ENCODE assay signal across 24 cellular contexts in genomic region chr10:127194598-127194997, GRCh38. TPM values are rescaled to one million over a fixed set of nuclear protein-coding genes. Genes with fewer than 3 reads are reported as not detected.
DNase-seq lines count a peak whose midpoint lies in the region; ATAC-seq and TF ChIP-seq lines count a peak whose summit lies in the region.
"Had no signal": no experiment of that assay in that cellular context is flagged by ENCODE, and none has a peak within 500 bp of the region (broad histone marks: within the 10 kb centered on the region; RNA-seq: fewer than 3 reads in every experiment).

No MANE protein-coding gene starts in this region.

- H3K18ac ChIP-seq in mesendoderm (ENCODE audit: low read length): no peak overlapping the region

- peaks cover 24% of the 10 kb centered on the region for H3K4me1 Mint-ChIP-seq in WTC11
- peaks cover 8% of the 10 kb centered on the region for H3K4me1 Mint-ChIP-seq in endodermal cell
- no peaks in the 10 kb centered on the region for H3K4me1 Mint-ChIP-seq in activated T-helper 1 cell treated with anti-CD3 and anti-CD28 coated beads, Interleukin-12 subunit alpha, Interleukin-12 subunit beta, Interleukin-2, Interleukin-4 antibody, amounts not matched to agents 30 ng/mL and 10 ng/mL and 1 ng/mL, durations not matched to agents 14 hours and 24 hours and 36 hours (ENCODE audit: low read depth)
- H3K4me1 Mint-ChIP-seq: stimulated activated naive CD8-positive, alpha-beta T cell treated with anti-CD3 and anti-CD28 coated beads, Interleukin-15, amount 100 ng/mL, for 72 hours had no signal

- H2AK5ac ChIP-seq in mesendoderm (ENCODE audit: low read length): no peak overlapping the region

- no peaks in the 10 kb centered on the region for H3K36me3 ChIP-seq in endodermal cell (ENCODE audit: control insufficient read depth, insufficient read depth, low read length)
- H3K36me3 ChIP-seq in mesendoderm (ENCODE audit: control insufficient read depth, insufficient read depth, low read length): no peaks in the 10 kb centered on the region
- H3K36me3 ChIP-seq in smooth muscle cell (ENCODE audit: low read depth): no peaks in the 10 kb centered on the region
- H3K36me3 ChIP-seq: heart left ventricle, upper lobe of left lung had no signal

- H3K9me3 ChIP-seq in endodermal cell (ENCODE audit: control insufficient read depth, low read length) (no peaks in the 10 kb centered on the region), smooth muscle cell (replicated peaks; ENCODE audit: low read depth) (no peaks in the 10 kb centered on the region)
- H3K9me3 ChIP-seq: heart left ventricle, upper lobe of left lung had no signal

- ATAC-seq in WTC11 (peak; percentile 6), HG03097 (IDR thresholded peaks at IDR 0.05; ENCODE audit: low FRiP score, unreplicated experiment) (no peak)
- ATAC-seq: HepG2; stimulated activated naive CD8-positive, alpha-beta T cell treated with anti-CD3 and anti-CD28 coated beads, Interleukin-15, amount 100 ng/mL, for 72 hours had no signal

- H3K27me3 Mint-ChIP-seq in WTC11 (ENCODE audit: low read depth): peaks cover 36% of the 10 kb centered on the region
- peaks cover 39% of the 10 kb centered on the region for H3K27me3 Mint-ChIP-seq in endodermal cell (ENCODE audit: insufficient read depth)
- peaks cover 32% of the 10 kb centered on the region for H3K27me3 Mint-ChIP-seq in activated T-helper 1 cell treated with anti-CD3 and anti-CD28 coated beads, Interleukin-12 subunit alpha, Interleukin-12 subunit beta, Interleukin-2, Interleukin-4 antibody, amounts not matched to agents 30 ng/mL and 10 ng/mL and 1 ng/mL, durations not matched to agents 14 hours and 24 hours and 36 hours (ENCODE audit: insufficient read depth)

- no peak overlapping the region for H3K4me3 ChIP-seq in endodermal cell (ENCODE audit: low read length)
- no peak overlapping the region for H3K4me3 ChIP-seq in mesendoderm (ENCODE audit: low read length)
- H3K4me3 ChIP-seq in smooth muscle cell: no peak overlapping the region

- peaks cover 42% of the 10 kb centered on the region for H3K27me3 ChIP-seq in endodermal cell (ENCODE audit: control insufficient read depth, insufficient read depth, low read length, poor library complexity, severe bottlenecking)
- no peaks in the 10 kb centered on the region for H3K27me3 ChIP-seq in mesendoderm (ENCODE audit: insufficient read depth, low read length, poor library complexity)
- peaks cover 25% of the 10 kb centered on the region for H3K27me3 ChIP-seq in smooth muscle cell (ENCODE audit: low read depth)

- H3K23ac ChIP-seq in mesendoderm (ENCODE audit: low read length): no peak overlapping the region

- no peaks in the 10 kb centered on the region for H3K9me3 Mint-ChIP-seq in WTC11
- no peaks in the 10 kb centered on the region for H3K9me3 Mint-ChIP-seq in endodermal cell
- H3K9me3 Mint-ChIP-seq in activated T-helper 1 cell treated with anti-CD3 and anti-CD28 coated beads, Interleukin-12 subunit alpha, Interleukin-12 subunit beta, Interleukin-2, Interleukin-4 antibody, amounts not matched to agents 30 ng/mL and 10 ng/mL and 1 ng/mL, durations not matched to agents 14 hours and 24 hours and 36 hours: no peaks in the 10 kb centered on the region
- H3K9me3 Mint-ChIP-seq: activated naive CD4-positive, alpha-beta T cell treated with anti-CD3 and anti-CD28 coated beads for 36 hours; activated T-cell treated with anti-CD3 and anti-CD28 coated beads, Interleukin-2, amount 50 U/mL, for 4 hours; naive B cell; stimulated activated naive CD8-positive, alpha-beta T cell treated with anti-CD3 and anti-CD28 coated beads, Interleukin-15, amount 100 ng/mL, for 72 hours had no signal

- peak overlapping the region; percentile 59 for H3K4me2 ChIP-seq in mesendoderm (ENCODE audit: low read length)
- H3K4me2 ChIP-seq in smooth muscle cell: peak overlapping the region; percentile 96

- H3K4me1 ChIP-seq in endodermal cell (ENCODE audit: control insufficient read depth, insufficient read depth, low read length) (peaks cover 6% of the 10 kb centered on the region), mesendoderm (ENCODE audit: control insufficient read depth, low read depth, low read length) (no peaks in the 10 kb centered on the region), smooth muscle cell (ENCODE audit: low read depth) (peaks cover 13% of the 10 kb centered on the region)

- H2BK5ac ChIP-seq in mesendoderm (ENCODE audit: low read length): no peak overlapping the region

- POLR2A ChIA-PET in WTC11 (lab: Charles Lee): no interaction called here

- no peak overlapping the region for H2AFZ ChIP-seq in smooth muscle cell (ENCODE audit: low read depth)
- H2AFZ ChIP-seq: parathyroid adenoma had no signal

- H3F3A ChIP-seq in smooth muscle cell (ENCODE audit: low read depth): no peaks in the 10 kb centered on the region

- H3K27ac Mint-ChIP-seq in WTC11: no peak overlapping the region
- H3K27ac Mint-ChIP-seq in endodermal cell: no peak overlapping the region
- H3K27ac Mint-ChIP-seq in activated T-helper 1 cell treated with anti-CD3 and anti-CD28 coated beads, Interleukin-12 subunit alpha, Interleukin-12 subunit beta, Interleukin-2, Interleukin-4 antibody, amounts not matched to agents 30 ng/mL and 10 ng/mL and 1 ng/mL, durations not matched to agents 14 hours and 24 hours and 36 hours: no peak overlapping the region
- H3K27ac Mint-ChIP-seq: activated naive CD4-positive, alpha-beta T cell treated with anti-CD3 and anti-CD28 coated beads for 36 hours; naive B cell; stimulated activated naive CD8-positive, alpha-beta T cell treated with anti-CD3 and anti-CD28 coated beads, Interleukin-15, amount 100 ng/mL, for 72 hours had no signal

- no peak overlapping the region for H2BK15ac ChIP-seq in mesendoderm (replicated peaks; ENCODE audit: low read depth)

- CTCF ChIA-PET in WTC11 (lab: Charles Lee): interaction anchor here (0.8 to 2.3 kb wide), 4 partner anchors 22 to 79 kb away, joined by 3 to 6 read pairs (median 4); no protein-coding TSS in a partner anchor

- H3K4ac ChIP-seq in mesendoderm (ENCODE audit: low read depth, low read length): no peak overlapping the region

- H3K79me1 ChIP-seq in mesendoderm (ENCODE audit: low read length): no peaks in the 10 kb centered on the region

- H3K9ac ChIP-seq in endodermal cell (ENCODE audit: extremely low read depth, low read length, poor library complexity, severe bottlenecking): no peak overlapping the region
- H3K9ac ChIP-seq in mesendoderm (ENCODE audit: low read length): peak overlapping the region; percentile 18
- no peak overlapping the region for H3K9ac ChIP-seq in smooth muscle cell (ENCODE audit: low read depth)
- H3K9ac ChIP-seq: parathyroid adenoma had no signal

- 58 to 68% methylated on average over 6 to 16 of the region's 16 CpGs for WGBS in endodermal cell (ENCODE audit: insufficient coverage in 1 of 2, insufficient read length in 1 of 2), 2 experiments
- no CpG with 5 or more reads among the region's 16 CpGs for WGBS in mesendoderm (ENCODE audit: extremely low coverage, insufficient coverage, low lambda C conversion rate)
- 40% methylated on average over 16 of the region's 16 CpGs for WGBS in smooth muscle cell (ENCODE audit: low lambda C conversion rate)

- in situ Hi-C loops in G401 (cut with HindIII; ENCODE audit: low sequenced_read_pairs): no loop called here

- H3K56ac ChIP-seq in mesendoderm (ENCODE audit: low read length): peak overlapping the region; percentile 69

- H4K5ac ChIP-seq in mesendoderm (ENCODE audit: low read length): no peak overlapping the region

- no peak overlapping the region for H2BK120ac ChIP-seq in mesendoderm (ENCODE audit: low read depth, low read length)

- peaks cover 94% of the 10 kb centered on the region for H4K20me1 ChIP-seq in smooth muscle cell (ENCODE audit: low read depth)

- intact Hi-C loops in activated T-helper 1 cell treated with anti-CD3 and anti-CD28 coated beads, Interleukin-12 subunit alpha, Interleukin-12 subunit beta, Interleukin-2, Interleukin-4 antibody, amounts not matched to agents 30 ng/mL and 10 ng/mL and 1 ng/mL, durations not matched to agents 14 hours and 24 hours and 36 hours (cut with micrococcal nuclease): no loop called here

- DNase-seq in WTC11 (ENCODE audit: low spot score) (no peak), endodermal cell (no peak), mesendoderm (no peak), smooth muscle cell (lab: John Stamatoyannopoulos, UW; ENCODE audit: unreplicated experiment) (no peak), G401 (ENCODE audit: low spot score) (no peak)
- DNase-seq in activated T-helper 1 cell treated with anti-CD3 and anti-CD28 coated beads, Interleukin-12 subunit alpha, Interleukin-12 subunit beta, Interleukin-2, Interleukin-4 antibody, amounts not matched to agents 30 ng/mL and 10 ng/mL and 1 ng/mL, durations not matched to agents 14 hours and 24 hours and 36 hours (ENCODE audit: low spot score): no peak
- DNase-seq: activated CD4-positive, CD25-positive, alpha-beta regulatory T cell treated with anti-CD3 and anti-CD28 coated beads, Interleukin-2, amount 50 U/mL, for 72 hours; activated CD8-positive, alpha-beta memory T cell treated with anti-CD3 and anti-CD28 coated beads for 24 hours; activated naive CD4-positive, alpha-beta T cell treated with anti-CD3 and anti-CD28 coated beads for 36 hours; activated T-cell treated with anti-CD3 and anti-CD28 coated beads, Interleukin-2, amount 50 U/mL, for 4 hours; AML-193; DND-41; heart left ventricle; naive B cell; NCI-H1436; NCI-H2171; NCI-H526; stimulated activated CD4-positive, alpha-beta T cell treated with anti-CD3 and anti-CD28 coated beads, Interleukin-2, amount 100 ng/mL, for 48 hours; stimulated activated naive CD8-positive, alpha-beta T cell treated with anti-CD3 and anti-CD28 coated beads, Interleukin-15, amount 100 ng/mL, for 72 hours had no signal

- no peak for TF ChIP-seq CTCF in WTC11 (IDR thresholded peaks at IDR 0.05)
- no peak for TF ChIP-seq CTCF in endodermal cell (conservative IDR thresholded peaks at IDR 0.05)
- TF ChIP-seq CTCF in smooth muscle cell (IDR thresholded peaks at IDR 0.05; ENCODE audit: borderline replicate concordance, insufficient read depth, poor library complexity, severe bottlenecking): no peak

- H3K36me3 Mint-ChIP-seq in WTC11 (no peaks in the 10 kb centered on the region), endodermal cell (ENCODE audit: low read depth) (no peaks in the 10 kb centered on the region)
- no peaks in the 10 kb centered on the region for H3K36me3 Mint-ChIP-seq in activated T-helper 1 cell treated with anti-CD3 and anti-CD28 coated beads, Interleukin-12 subunit alpha, Interleukin-12 subunit beta, Interleukin-2, Interleukin-4 antibody, amounts not matched to agents 30 ng/mL and 10 ng/mL and 1 ng/mL, durations not matched to agents 14 hours and 24 hours and 36 hours (ENCODE audit: low read depth)
- H3K36me3 Mint-ChIP-seq: naive B cell had no signal

- no peak overlapping the region for H4K8ac ChIP-seq in mesendoderm (ENCODE audit: low read depth, low read length)

- H3K27ac ChIP-seq in endodermal cell (ENCODE audit: low read depth, low read length): no peak overlapping the region
- H3K27ac ChIP-seq in mesendoderm (ENCODE audit: low read depth, low read length): no peak overlapping the region
- no peak overlapping the region for H3K27ac ChIP-seq in smooth muscle cell (ENCODE audit: low read depth)
- H3K27ac ChIP-seq: heart left ventricle, parathyroid adenoma, skin epidermis, upper lobe of left lung had no signal

- H3K79me2 ChIP-seq in mesendoderm (ENCODE audit: control insufficient read depth, insufficient read depth, low read length) (no peaks in the 10 kb centered on the region), smooth muscle cell (ENCODE audit: low read depth) (no peaks in the 10 kb centered on the region)
- H3K79me2 ChIP-seq: parathyroid adenoma had no signal

- H3K4me3 Mint-ChIP-seq in WTC11 (peak overlapping the region; percentile 61), endodermal cell (peak overlapping the region; percentile 61)
- H3K4me3 Mint-ChIP-seq in activated T-helper 1 cell treated with anti-CD3 and anti-CD28 coated beads, Interleukin-12 subunit alpha, Interleukin-12 subunit beta, Interleukin-2, Interleukin-4 antibody, amounts not matched to agents 30 ng/mL and 10 ng/mL and 1 ng/mL, durations not matched to agents 14 hours and 24 hours and 36 hours: no peak overlapping the region
- H3K4me3 Mint-ChIP-seq: activated naive CD4-positive, alpha-beta T cell treated with anti-CD3 and anti-CD28 coated beads for 36 hours; activated T-cell treated with anti-CD3 and anti-CD28 coated beads, Interleukin-2, amount 50 U/mL, for 4 hours; naive B cell; stimulated activated naive CD8-positive, alpha-beta T cell treated with anti-CD3 and anti-CD28 coated beads, Interleukin-15, amount 100 ng/mL, for 72 hours had no signal

RNA-seq across cellular contexts. Expression of gene INSYN2A, which starts 1.8 kb away (rescaled TPM):
- total RNA-seq in WTC11 (2021) (0.13 to 0.23 TPM (median 0.21 TPM) in 3 replicates), endodermal cell (under 1 TPM in 1 of 2 donors, not detected in 1; 0.09 TPM), smooth muscle cell (0.09 TPM in 1 of 2 replicates, not detected in the other)
- 0.21 TPM for polyA plus RNA-seq in endodermal cell (2013, experiment 1 of 2)
- 0.21 TPM for polyA plus RNA-seq in endodermal cell (2013, experiment 2 of 2)
- 0.17 TPM for polyA plus RNA-seq in mesendoderm (2013, experiment 1 of 2)
- polyA plus RNA-seq in mesendoderm (2013, experiment 2 of 2): 0.17 TPM
- 0.15 and 0.93 TPM in 2 replicates for polyA plus RNA-seq in smooth muscle cell
- total RNA-seq in activated T-helper 1 cell treated with anti-CD3 and anti-CD28 coated beads, Interleukin-12 subunit alpha, Interleukin-12 subunit beta, Interleukin-2, Interleukin-4 antibody, amounts not matched to agents 30 ng/mL and 10 ng/mL and 1 ng/mL, durations not matched to agents 14 hours and 24 hours and 36 hours: not detected in 2 replicates
- total RNA-seq in G401 (2014; rRNA removed; shearing (Covaris generic)): not detected in 2 replicates
- total RNA-seq: activated naive CD4-positive, alpha-beta T cell treated with anti-CD3 and anti-CD28 coated beads for 36 hours; activated T-cell treated with anti-CD3 and anti-CD28 coated beads, Interleukin-2, amount 50 U/mL, for 4 hours; HepG2 had no signal
- polyA plus RNA-seq: HepG2 had no signal
